8 cellular contexts compared by ENCODE assay signal in genomic region chr2:11582526-11583202, GRCh38. TPM values are rescaled to one million over a fixed set of nuclear protein-coding genes. Genes with fewer than 3 reads are reported as not detected.
DNase-seq lines count a peak whose midpoint lies in the region; ATAC-seq and TF ChIP-seq lines count a peak whose summit lies in the region.

No MANE protein-coding gene starts in this region.

- H3K27ac ChIP-seq in KMS-11 (no peak overlapping the region), parathyroid adenoma (no peak overlapping the region)

- H3K4me3 ChIP-seq in GM06990 (replicated peaks; ENCODE audit: low read depth, low read length), result no peak overlapping the region
- no peak overlapping the region for H3K4me3 ChIP-seq in KMS-11 (IDR thresholded peaks at IDR 0.05; ENCODE audit: insufficient read depth, low read depth, low read length)
- H3K4me3 ChIP-seq in parathyroid adenoma (ENCODE audit: low read depth, low read length), result no peak overlapping the region

- H3K9me3 ChIP-seq in parathyroid adenoma (ENCODE audit: control insufficient read depth, low read length), result no peaks in the 10 kb centered on the region

- no peaks in the 10 kb centered on the region for H3K36me3 ChIP-seq in GM06990 (ENCODE audit: control insufficient read depth, insufficient read depth, low read length)
- H3K36me3 ChIP-seq in KMS-11 (ENCODE audit: insufficient read depth), result no peaks in the 10 kb centered on the region
- H3K36me3 ChIP-seq in parathyroid adenoma (ENCODE audit: control insufficient read depth, insufficient read depth, low read length), result no peaks in the 10 kb centered on the region

- H3K79me2 ChIP-seq in KMS-11 (ENCODE audit: insufficient read depth, low read depth) (no peaks in the 10 kb centered on the region), parathyroid adenoma (no peaks in the 10 kb centered on the region)

- H3K4me2 ChIP-seq in KMS-11 (peak overlapping the region; percentile 10; the same call in 1 of the 2 replicates), parathyroid adenoma (ENCODE audit: low read length) (no peak overlapping the region)

- TF ChIP-seq CTCF in GM06990 (IDR thresholded peaks at IDR 0.05; ENCODE audit: insufficient read depth, low read length, poor library complexity, severe bottlenecking) (peak; percentile 81), KMS-11 (conservative IDR thresholded peaks at IDR 0.05; ENCODE audit: low read depth, low read length) (peak; percentile 87), parathyroid adenoma (IDR thresholded peaks at IDR 0.05) (peak; percentile 82)

- H3K4me1 ChIP-seq in KMS-11 (ENCODE audit: low read depth, poor library complexity, severe bottlenecking) (peaks cover 24% of the 10 kb centered on the region), parathyroid adenoma (peaks cover 6% of the 10 kb centered on the region)

- DNase-seq in GM06990 (ENCODE audit: extremely low read depth, insufficient read length), result peak; percentile 18
- peak; percentile 59 for DNase-seq in RPMI7951 (ENCODE audit: low read depth)
- DNase-seq in activated effector memory CD4-positive, alpha-beta T cell treated with Interleukin-2 at 50 U/mL for 16 hours, result peak; percentile 11
- peak; percentile 50 for DNase-seq in germinal center (ENCODE audit: low spot score)
- peak; percentile 63 for DNase-seq in ureter (ENCODE audit: low spot score)

- no peaks in the 10 kb centered on the region for H4K20me1 ChIP-seq in KMS-11 (ENCODE audit: insufficient read depth)

- H2AFZ ChIP-seq in KMS-11 (ENCODE audit: low read depth), result peak overlapping the region; percentile 36; the same call in 1 of the 2 replicates
- no peak overlapping the region for H2AFZ ChIP-seq in parathyroid adenoma

- H3K27me3 ChIP-seq in GM06990 (replicated peaks; ENCODE audit: control insufficient read depth, insufficient read depth, low read length), result no peaks in the 10 kb centered on the region; the same call in none of the 2 replicates
- no peaks in the 10 kb centered on the region for H3K27me3 ChIP-seq in KMS-11 (ENCODE audit: insufficient read depth, low read depth)
- H3K27me3 ChIP-seq in parathyroid adenoma (ENCODE audit: control insufficient read depth, insufficient read depth, low read length), result no peaks in the 10 kb centered on the region

- H3K9ac ChIP-seq in KMS-11 (no peak overlapping the region), parathyroid adenoma (no peak overlapping the region)

- ATAC-seq in GM18502 (IDR thresholded peaks at IDR 0.05; ENCODE audit: poor library complexity, unreplicated experiment), result no peak

RNA-seq across cellular contexts. Expression of gene GREB1, which starts 48.8 kb away (rescaled TPM):
- total RNA-seq in RPMI7951 (2014; rRNA removed; shearing (Covaris generic)), result 0.78 and 0.84 TPM in 2 replicates
- 5.1 TPM for total RNA-seq in ureter

Comparison
In these comparisons a context has a peak if more than half of its experiments do, and no peak if none do; other contexts are left out.
1. DNase-seq: peak in every context shown above with its lines; median percentile 63 in ureter; 59 in RPMI7951; 50 in germinal center; 18 in GM06990; 11 in activated effector memory CD4-positive, alpha-beta T cell treated with Interleukin-2 at 50 U/mL for 16 hours.